8 cellular contexts compared by ENCODE assay signal in genomic region chr20:6828794-6829423, GRCh38.
A peak's percentile ranks its signal among the peaks of the same experiment; 100 is the strongest.
DNase-seq lines count a peak whose midpoint lies in the region; ATAC-seq and TF ChIP-seq lines count a peak whose summit lies in the region.

No MANE protein-coding gene starts in this region.

- H3K18ac ChIP-seq in mesenchymal stem cell (ENCODE audit: low read depth in 1 of 2, low read length in 2 of 2), result no peak overlapping the region

- H3K23ac ChIP-seq in mesenchymal stem cell (ENCODE audit: low read length in 2 of 2), result no peak overlapping the region

- no peak for TF ChIP-seq POLR2A in suprapubic skin (IDR thresholded peaks at IDR 0.05)

- H3K14ac ChIP-seq in mesenchymal stem cell (ENCODE audit: low read length in 2 of 2), result no peak overlapping the region

- no peak overlapping the region for H2BK5ac ChIP-seq in mesenchymal stem cell (ENCODE audit: low read depth, low read length, poor library complexity, severe bottlenecking)

- WGBS in mesenchymal stem cell, result 0% methylated on average over 1 of the region's 1 CpG
- whole genome bisulfite sequencing in suprapubic skin, result 0% methylated on average over 1 of the region's 1 CpG

- no peak overlapping the region for H2BK12ac ChIP-seq in mesenchymal stem cell (ENCODE audit: low read length in 2 of 2)

- no peaks in the 10 kb centered on the region for H3K9me3 ChIP-seq in mesenchymal stem cell (ENCODE audit: control insufficient read depth, low read length)
- H3K9me3 ChIP-seq in suprapubic skin, result no peaks in the 10 kb centered on the region

- H3K27ac ChIP-seq in mesenchymal stem cell (ENCODE audit: low read length, poor library complexity, severe bottlenecking) (no peak overlapping the region), suprapubic skin (no peak overlapping the region)

- no peaks in the 10 kb centered on the region for H3K4me1 ChIP-seq in mesenchymal stem cell (ENCODE audit: control insufficient read depth, insufficient read depth, low read depth, low read length)
- H3K4me1 ChIP-seq in suprapubic skin, result peaks cover 6% of the 10 kb centered on the region

- no peak overlapping the region for H3K4me2 ChIP-seq in mesenchymal stem cell (ENCODE audit: low read length, poor library complexity, severe bottlenecking)

- no peak overlapping the region for H2BK120ac ChIP-seq in mesenchymal stem cell (ENCODE audit: low read depth, low read length)

- peak; percentile 52 to 65 for TF ChIP-seq CTCF in suprapubic skin (IDR thresholded peaks at IDR 0.05)

- no peaks in the 10 kb centered on the region for H3K79me1 ChIP-seq in mesenchymal stem cell (replicated peaks; ENCODE audit: low read length, poor library complexity, severe bottlenecking)

- no peak overlapping the region for H4K8ac ChIP-seq in mesenchymal stem cell (ENCODE audit: low read length)

- no peak overlapping the region for H3K4ac ChIP-seq in mesenchymal stem cell (ENCODE audit: low read depth in 1 of 2, low read length in 2 of 2)

- H3K4me3 ChIP-seq in mesenchymal stem cell (ENCODE audit: insufficient read depth in 1 of 2, low read depth in 1 of 2, low read length in 2 of 2) (no peak overlapping the region), suprapubic skin (no peak overlapping the region)

- H3K27me3 ChIP-seq in mesenchymal stem cell (ENCODE audit: control insufficient read depth in 1 of 2, insufficient read depth in 1 of 2, low read length in 2 of 2) (no peaks in the 10 kb centered on the region), suprapubic skin (no peaks in the 10 kb centered on the region)

- TF ChIP-seq EP300 in suprapubic skin (IDR thresholded peaks at IDR 0.05), result no peak

- H3K36me3 ChIP-seq in mesenchymal stem cell (ENCODE audit: control insufficient read depth in 1 of 2, insufficient read depth in 2 of 2, low read depth in 1 of 2, low read length in 2 of 2) (no peaks in the 10 kb centered on the region), suprapubic skin (no peaks in the 10 kb centered on the region)

- H4K91ac ChIP-seq in mesenchymal stem cell (ENCODE audit: low read length), result no peak overlapping the region

- no peak overlapping the region for H2BK15ac ChIP-seq in mesenchymal stem cell (ENCODE audit: low read depth, poor library complexity, severe bottlenecking)

- no peak overlapping the region for H2AFZ ChIP-seq in mesenchymal stem cell (ENCODE audit: low read depth, low read length)

- DNase-seq in AML-193 (lab: John Stamatoyannopoulos, UW) (peak; percentile 9 to 17), NCI-H1048 (lab: John Stamatoyannopoulos, UW) (peak; percentile 8), SKM-1 treated with dmso at 0.1 percent for 144 hours (lab: John Stamatoyannopoulos, UW; ENCODE audit: unreplicated experiment) (peak; percentile 32), epidermal melanocyte (ENCODE audit: insufficient read length, low spot score) (peak; percentile 50), mesenchymal stem cell (peak; percentile 61), suprapubic skin (ENCODE audit: low spot score in 2 of 2) (peak in 1 of 2 donors; percentile 69)

- ATAC-seq in GM18508 (IDR thresholded peaks at IDR 0.05; ENCODE audit: insufficient read depth, unreplicated experiment), result peak; percentile 96
- peak; percentile 93 for ATAC-seq in HG02852 (IDR thresholded peaks at IDR 0.05; ENCODE audit: unreplicated experiment)

- H2AK5ac ChIP-seq in mesenchymal stem cell (ENCODE audit: low read length, severe bottlenecking), result no peak overlapping the region

- no peak overlapping the region for H3K9ac ChIP-seq in mesenchymal stem cell (ENCODE audit: low read length)
